In genomic region chr17:7022791-7023571, GRCh38 we compare ENCODE assay signal across 8 cellular contexts. TPM values are rescaled to one million over a fixed set of nuclear protein-coding genes. Genes with fewer than 3 reads are reported as not detected.
DNase-seq lines count a peak whose midpoint lies in the region; ATAC-seq and TF ChIP-seq lines count a peak whose summit lies in the region.

BCL6B (plus strand) TSS chr17:7023050; CDS start chr17:7023672, 622 bp downstream.

- no peak within 1 kb of the TSS for H3K27ac ChIP-seq in CD8-positive, alpha-beta T cell (ENCODE audit: low read depth, low read length)
- no peak within 1 kb of the TSS for H3K27ac ChIP-seq in fibroblast of lung (ENCODE audit: insufficient read depth, low read length)
- no peak within 1 kb of the TSS for H3K27ac ChIP-seq in neuronal stem cell (replicated peaks; ENCODE audit: low read length)

- no peak for ATAC-seq in CD8-positive, alpha-beta T cell
- ATAC-seq in HG02642 (IDR thresholded peaks at IDR 0.05; ENCODE audit: poor library complexity, unreplicated experiment) = no peak
- no peak for ATAC-seq in GM21786 (IDR thresholded peaks at IDR 0.05; ENCODE audit: unreplicated experiment)

- H3K14ac ChIP-seq in neuronal stem cell (ENCODE audit: low read length) = no peak within 1 kb of the TSS

- H3K4me3 ChIP-seq in CD8-positive, alpha-beta T cell (ENCODE audit: low read depth, low read length) = peak within 1 kb of the TSS; percentile 17
- H3K4me3 ChIP-seq in fibroblast of lung (replicated peaks in 1 of 4; ENCODE audit: control extremely low read depth in 1 of 4, insufficient read depth in 1 of 4, low read depth in 3 of 4, low read length in 4 of 4) = peak within 1 kb of the TSS in 3 of 4 experiments; percentile 15 to 25 (median 23)
- H3K4me3 ChIP-seq in neuronal stem cell (ENCODE audit: low read length in 2 of 2) = peak within 1 kb of the TSS; percentile 27 to 62

- POLR2A ChIA-PET in CD8-positive, alpha-beta T cell (lab: Charles Lee) = interaction anchor here (1.0 to 2.8 kb wide), 5 partner anchors 12 to 112 kb away, joined by 3 to 15 read pairs (median 4); partner anchors contain the start of genes SLC16A11 and SLC16A13

- peaks cover 38% of the 10 kb centered on the region for H3K4me1 Mint-ChIP-seq in CD8-positive, alpha-beta T cell (ENCODE audit: low read depth)

- H3K27me3 Mint-ChIP-seq in CD8-positive, alpha-beta T cell (ENCODE audit: low read depth) = peaks cover 3% of the 10 kb centered on the region

- no CpG with 5 or more reads among the region's 46 CpGs for WGBS in neuronal stem cell (ENCODE audit: extremely low coverage in 2 of 2, insufficient read length in 2 of 2, insufficient replicate concordance in 1 of 2), 2 donors

- TF ChIP-seq CTCF in CD8-positive, alpha-beta T cell (IDR thresholded peaks at IDR 0.05) = no peak
- TF ChIP-seq CTCF in fibroblast of lung (conservative IDR thresholded peaks at IDR 0.05 in 1 of 2, IDR thresholded peaks at IDR 0.05 in 1 of 2; ENCODE audit: low read depth in 1 of 2, low read length in 2 of 2) = no peak

- peak within 1 kb of the TSS; percentile 75 for H3K4me2 ChIP-seq in fibroblast of lung (ENCODE audit: extremely low read depth, insufficient read depth, low read length)
- peak within 1 kb of the TSS; percentile 61 for H3K4me2 ChIP-seq in neuronal stem cell (ENCODE audit: insufficient read depth, low read length, poor library complexity, severe bottlenecking)

- no peak within 1 kb of the TSS for H3K9ac ChIP-seq in fibroblast of lung (ENCODE audit: insufficient read depth, low read length)
- H3K9ac ChIP-seq in neuronal stem cell (ENCODE audit: low read depth, low read length, poor library complexity) = peak within 1 kb of the TSS; percentile 72

- peak within 1 kb of the TSS; percentile 94 for H2AK5ac ChIP-seq in neuronal stem cell (ENCODE audit: low read depth, low read length)

- no peak within 1 kb of the TSS for H4K8ac ChIP-seq in neuronal stem cell (ENCODE audit: low read depth, low read length)

- peak within 1 kb of the TSS; percentile 65 for H3K23ac ChIP-seq in neuronal stem cell (ENCODE audit: low read depth, low read length, poor library complexity)

- peak within 1 kb of the TSS; percentile 91 for H3K18ac ChIP-seq in neuronal stem cell (ENCODE audit: low read length)

- peak within 1 kb of the TSS; percentile 31 for H2BK120ac ChIP-seq in neuronal stem cell (ENCODE audit: low read depth, low read length)

- H3K36me3 ChIP-seq in CD8-positive, alpha-beta T cell (ENCODE audit: insufficient read depth, low read length) = no peaks in the 10 kb centered on the region
- H3K36me3 ChIP-seq in fibroblast of lung (ENCODE audit: control insufficient read depth, insufficient read depth, low read length) = no peaks in the 10 kb centered on the region
- H3K36me3 ChIP-seq in neuronal stem cell (replicated peaks in 1 of 2; ENCODE audit: control insufficient read depth in 2 of 2, insufficient read depth in 2 of 2, low read length in 2 of 2) = no peaks in the 10 kb centered on the region

- peak within 1 kb of the TSS; percentile 8 for H2BK12ac ChIP-seq in neuronal stem cell (ENCODE audit: low read length)

- no peak for DNase-seq in CD8-positive, alpha-beta T cell
- DNase-seq in UCSD-AML1 (lab: John Stamatoyannopoulos, UW; ENCODE audit: unreplicated experiment) (peak; percentile 70), fibroblast of lung (ENCODE audit: low read depth in 2 of 2) (no peak), neuronal stem cell (ENCODE audit: low spot score) (no peak), hypothalamus (lab: John Stamatoyannopoulos, UW) (no peak), NCI-H2107 treated with DMSO at 0.1 percent for 48 hours (lab: John Stamatoyannopoulos, UW; ENCODE audit: unreplicated experiment) (no peak)

- no peaks in the 10 kb centered on the region for H3K9me3 ChIP-seq in CD8-positive, alpha-beta T cell (ENCODE audit: low read length)
- H3K9me3 ChIP-seq in fibroblast of lung (ENCODE audit: control insufficient read depth, insufficient read depth, low read depth, low read length) (no peaks in the 10 kb centered on the region), neuronal stem cell (replicated peaks in 1 of 2; ENCODE audit: control insufficient read depth in 2 of 2, insufficient read depth in 1 of 2, low read depth in 1 of 2, low read length in 2 of 2) (peaks cover 0 to 8% of the 10 kb centered on the region in 2 donors)

- H3K79me1 ChIP-seq in neuronal stem cell (ENCODE audit: low read depth, low read length) = peaks cover 1% of the 10 kb centered on the region

- H2AFZ ChIP-seq in fibroblast of lung (ENCODE audit: low read length) (peak within 1 kb of the TSS; percentile 69), neuronal stem cell (ENCODE audit: low read length) (peak within 1 kb of the TSS; percentile 97)

- intact Hi-C loops in CD8-positive, alpha-beta T cell (cut with DNase I, micrococcal nuclease) = loop anchor here (1.0 to 5.0 kb wide), 8 partner anchors 8 to 181 kb away; a partner anchor contains a TSS

- peak within 1 kb of the TSS; percentile 38 for H3K4ac ChIP-seq in neuronal stem cell (ENCODE audit: low read length)

- no peaks in the 10 kb centered on the region for H3K36me3 Mint-ChIP-seq in CD8-positive, alpha-beta T cell

- peak within 1 kb of the TSS; percentile 74 for H3K4me3 Mint-ChIP-seq in CD8-positive, alpha-beta T cell

- no peak within 1 kb of the TSS for H4K91ac ChIP-seq in neuronal stem cell (ENCODE audit: low read depth, low read length, poor library complexity)

- H3K9me3 Mint-ChIP-seq in CD8-positive, alpha-beta T cell = no peaks in the 10 kb centered on the region

- H3K27me3 ChIP-seq in CD8-positive, alpha-beta T cell (ENCODE audit: insufficient read depth, low read length) = no peaks in the 10 kb centered on the region
- H3K27me3 ChIP-seq in fibroblast of lung (ENCODE audit: control insufficient read depth, insufficient read depth, low read length) = no peaks in the 10 kb centered on the region
- peaks cover 13 to 55% (median 35%) of the 10 kb centered on the region in 3 experiments for H3K27me3 ChIP-seq in neuronal stem cell (ENCODE audit: control insufficient read depth in 3 of 3, insufficient read depth in 3 of 3, low read depth in 1 of 3, low read length in 3 of 3)

- CTCF ChIA-PET in CD8-positive, alpha-beta T cell (lab: Charles Lee) = interaction anchor here (1.0 to 11.2 kb wide), 13 partner anchors 9 to 180 kb away, joined by 3 to 106 read pairs (median 13); partner anchors contain the start of genes RNASEK, SLC16A11 and SLC16A13

- H2BK15ac ChIP-seq in neuronal stem cell (ENCODE audit: low read length) = peak within 1 kb of the TSS; percentile 21

- peak within 1 kb of the TSS; percentile 77 for H3K27ac Mint-ChIP-seq in CD8-positive, alpha-beta T cell

- no peaks in the 10 kb centered on the region for H4K20me1 ChIP-seq in fibroblast of lung (ENCODE audit: control insufficient read depth, extremely low read depth, insufficient read depth, low read length)

- peaks cover 34% of the 10 kb centered on the region for H3K4me1 ChIP-seq in CD8-positive, alpha-beta T cell (ENCODE audit: insufficient read depth, low read length)
- H3K4me1 ChIP-seq in fibroblast of lung (ENCODE audit: control insufficient read depth, extremely low read depth, insufficient read depth, low read length) (peaks cover 7% of the 10 kb centered on the region), neuronal stem cell (ENCODE audit: control insufficient read depth in 2 of 2, insufficient read depth in 1 of 2, low read depth in 1 of 2, low read length in 2 of 2) (peaks cover 6 to 10% of the 10 kb centered on the region in 2 donors)

- H3K79me2 ChIP-seq in fibroblast of lung (ENCODE audit: control insufficient read depth, insufficient read depth, low read length) = no peaks in the 10 kb centered on the region

- H2BK5ac ChIP-seq in neuronal stem cell (ENCODE audit: low read length) = no peak within 1 kb of the TSS

RNA-seq across cellular contexts. Expression of gene BCL6B, which starts in this region (rescaled TPM):
- not detected for total RNA-seq in CD8-positive, alpha-beta T cell
- total RNA-seq in fibroblast of lung = under 0.01 and 0.50 TPM in 2 replicates
- 0.02 and 0.07 TPM in 2 replicates for polyA plus RNA-seq in fibroblast of lung
- polyA plus RNA-seq in fibroblast of lung (2012) = 0.13 TPM in 1 of 2 replicates, not detected in the other
- not detected in 2 replicates for polyA minus RNA-seq in fibroblast of lung (ENCODE audit: low replicate concordance)
- 3.1 TPM for polyA plus RNA-seq in neuronal stem cell (2013, experiment 1 of 2)
- 2.8 TPM for polyA plus RNA-seq in neuronal stem cell (2013, experiment 2 of 2)
